In genomic region chr9:69165581-69165980, GRCh38 we compare ENCODE assay signal across 18 cellular contexts. TPM values are rescaled to one million over a fixed set of nuclear protein-coding genes. Genes with fewer than 3 reads are reported as not detected.
DNase-seq lines count a peak whose midpoint lies in the region; ATAC-seq and TF ChIP-seq lines count a peak whose summit lies in the region.
"Had no signal": no experiment of that assay in that cellular context is flagged by ENCODE, and none has a peak within 500 bp of the region (broad histone marks: within the 10 kb centered on the region; RNA-seq: fewer than 3 reads in every experiment).

No MANE protein-coding gene starts in this region.

- H3K79me1 ChIP-seq in neuronal stem cell (ENCODE audit: low read depth, low read length): no peaks in the 10 kb centered on the region

- no peak overlapping the region for H3K4ac ChIP-seq in neuronal stem cell (ENCODE audit: low read length)

- peaks cover 55% of the 10 kb centered on the region for H3K79me2 ChIP-seq in GM23338 (replicated peaks; ENCODE audit: insufficient read depth)

- no peak overlapping the region for H2BK5ac ChIP-seq in neuronal stem cell (ENCODE audit: low read length)

- peaks cover 3% of the 10 kb centered on the region; the same call in 1 of the 2 replicates for H3K9me2 ChIP-seq in GM23338 (ENCODE audit: insufficient read depth)

- peaks cover 8% of the 10 kb centered on the region; the same call in 1 of the 2 replicates for H4K20me1 ChIP-seq in GM23338 (replicated peaks; ENCODE audit: insufficient read depth)
- H4K20me1 ChIP-seq: BLaER1 treated with 17β-estradiol and CSF1 and Interleukin-3, amounts not matched to agents 10 nM and 100 nM had no signal

- peaks cover 9% of the 10 kb centered on the region for H3K36me3 Mint-ChIP-seq in GM23338 (ENCODE audit: low read depth)

- H3K4me3 ChIP-seq in GM23338: no peak overlapping the region
- no peak overlapping the region for H3K4me3 ChIP-seq in neuronal stem cell (ENCODE audit: low read length in 2 of 2)
- no peak overlapping the region for H3K4me3 ChIP-seq in upper lobe of right lung
- H3K4me3 ChIP-seq in ovary: no peak overlapping the region
- H3K4me3 ChIP-seq: BLaER1 treated with 17β-estradiol and CSF1 and Interleukin-3, amounts not matched to agents 10 nM and 100 nM; GM12878; K562 had no signal

- H3K4me1 ChIP-seq in GM23338 (ENCODE audit: insufficient read depth) (peaks cover 28% of the 10 kb centered on the region), neuronal stem cell (ENCODE audit: control insufficient read depth in 2 of 2, insufficient read depth in 1 of 2, low read depth in 1 of 2, low read length in 2 of 2) (peaks cover 0 to 3% of the 10 kb centered on the region in 2 donors), upper lobe of right lung (peaks cover 8% of the 10 kb centered on the region), ovary (ENCODE audit: insufficient read depth) (no peaks in the 10 kb centered on the region)

- CTCF ChIA-PET in RWPE1 (lab: Yijun Ruan, JAX): no interaction called here

- H4K8ac ChIP-seq in neuronal stem cell (ENCODE audit: low read depth, low read length): no peak overlapping the region

- H3K27me3 ChIP-seq in GM23338 (ENCODE audit: insufficient read depth) (no peaks in the 10 kb centered on the region), neuronal stem cell (ENCODE audit: control insufficient read depth in 3 of 3, insufficient read depth in 3 of 3, low read depth in 1 of 3, low read length in 3 of 3) (no peaks in the 10 kb centered on the region), upper lobe of right lung (no peaks in the 10 kb centered on the region), ovary (no peaks in the 10 kb centered on the region)

- H4K91ac ChIP-seq in neuronal stem cell (ENCODE audit: low read depth, low read length, poor library complexity): no peak overlapping the region

- H3K9me3 Mint-ChIP-seq in GM23338: no peaks in the 10 kb centered on the region; the same call in 2 of the 3 replicates
- H3K9me3 Mint-ChIP-seq: CD8-positive, alpha-beta T cell had no signal

- H2BK120ac ChIP-seq in neuronal stem cell (ENCODE audit: low read depth, low read length): no peak overlapping the region

- TF ChIP-seq CTCF in GM23338 (conservative IDR thresholded peaks at IDR 0.05; ENCODE audit: low read depth in 2 of 2): no peak
- no peak for TF ChIP-seq CTCF in RWPE1 (conservative IDR thresholded peaks at IDR 0.05; ENCODE audit: low read depth)
- no peak for TF ChIP-seq CTCF in upper lobe of right lung (IDR thresholded peaks at IDR 0.05)
- no peak for TF ChIP-seq CTCF in ovary (IDR thresholded peaks at IDR 0.05)

- intact Hi-C loops in upper lobe of right lung (cut with DNase I) (no loop called here), ovary (cut with DNase I) (no loop called here)

- DNase-seq in GM23338 (ENCODE audit: low spot score) (no peak), RWPE1 (ENCODE audit: low spot score) (no peak), neuronal stem cell (ENCODE audit: low spot score) (no peak), upper lobe of right lung (no peak), ovary (no peak)
- DNase-seq: CD8-positive, alpha-beta T cell; DMS 273 treated with DMSO at 0.1 percent for 48 hours; DMS53; DND-41; EL; HCEC 1CT; IMR-90 had no signal

- H3K36me3 ChIP-seq in GM23338 (ENCODE audit: insufficient read depth): no peaks in the 10 kb centered on the region
- peaks cover 0 to 5% of the 10 kb centered on the region in 2 donors for H3K36me3 ChIP-seq in neuronal stem cell (replicated peaks in 1 of 2; ENCODE audit: control insufficient read depth in 2 of 2, insufficient read depth in 2 of 2, low read length in 2 of 2)
- no peaks in the 10 kb centered on the region for H3K36me3 ChIP-seq in upper lobe of right lung
- no peaks in the 10 kb centered on the region for H3K36me3 ChIP-seq in ovary

- 0 out of 2 replicates have a peak, but pooled peaks cover 6% of the 10 kb centered on the region for H3F3A ChIP-seq in GM23338 (replicated peaks; ENCODE audit: low read depth)

- H3K4me3 Mint-ChIP-seq in GM23338: no peak overlapping the region
- H3K4me3 Mint-ChIP-seq: B cell; CD8-positive, alpha-beta T cell had no signal

- H3K18ac ChIP-seq in neuronal stem cell (ENCODE audit: low read length): peak overlapping the region; percentile 76

- H2AFZ ChIP-seq in GM23338 (no peak overlapping the region), neuronal stem cell (ENCODE audit: low read length) (no peak overlapping the region)

- no peak overlapping the region for H3K4me2 ChIP-seq in GM23338
- no peak overlapping the region for H3K4me2 ChIP-seq in neuronal stem cell (ENCODE audit: insufficient read depth, low read length, poor library complexity, severe bottlenecking)
- H3K4me2 ChIP-seq: BLaER1 treated with 17β-estradiol and CSF1 and Interleukin-3, amounts not matched to agents 10 nM and 100 nM had no signal

- peak overlapping the region; percentile 82 for H3K14ac ChIP-seq in neuronal stem cell (ENCODE audit: low read length)

- POLR2A ChIA-PET in RWPE1 (lab: Yijun Ruan, JAX; ENCODE audit: low non-redundant PET): no interaction called here

- H3K27me3 Mint-ChIP-seq in GM23338 (ENCODE audit: insufficient read depth, low read depth, poor library complexity): no peaks in the 10 kb centered on the region

- H3K23ac ChIP-seq in neuronal stem cell (ENCODE audit: low read depth, low read length, poor library complexity): no peak overlapping the region

- no peak overlapping the region for H2BK12ac ChIP-seq in neuronal stem cell (ENCODE audit: low read length)

- no CpG with 5 or more reads among the region's 6 CpGs for WGBS in neuronal stem cell (ENCODE audit: extremely low coverage in 2 of 2, insufficient read length in 2 of 2, insufficient replicate concordance in 1 of 2), 2 donors
- 93 to 96% (median 94%) methylated on average over 6 of the region's 6 CpGs for WGBS in ovary, 3 donors

- peaks cover 27% of the 10 kb centered on the region for H3K4me1 Mint-ChIP-seq in GM23338

- H3K9ac ChIP-seq in neuronal stem cell (ENCODE audit: low read depth, low read length, poor library complexity): no peak overlapping the region
- H3K9ac ChIP-seq: BLaER1 treated with 17β-estradiol and CSF1 and Interleukin-3, amounts not matched to agents 10 nM and 100 nM had no signal

- no peak overlapping the region for H2BK15ac ChIP-seq in neuronal stem cell (ENCODE audit: low read length)

- no peak for TF ChIP-seq POLR2A in ovary (IDR thresholded peaks at IDR 0.05)

- peak overlapping the region; percentile 75 for H2AK5ac ChIP-seq in neuronal stem cell (ENCODE audit: low read depth, low read length)

- no peak for ATAC-seq in GM23338
- peak; percentile 45 for ATAC-seq in upper lobe of right lung
- no peak for ATAC-seq in GM21367 (IDR thresholded peaks at IDR 0.05; ENCODE audit: unreplicated experiment)
- ATAC-seq: CD8-positive, alpha-beta T cell; GM12878; K562 had no signal

- H3K27ac ChIP-seq in GM23338 (ENCODE audit: low read depth) (peak overlapping the region; percentile 66), RWPE1 (peak overlapping the region; percentile 19; the same call in 1 of the 2 replicates), neuronal stem cell (replicated peaks; ENCODE audit: low read length) (no peak overlapping the region), upper lobe of right lung (no peak overlapping the region), ovary (no peak overlapping the region)
- H3K27ac ChIP-seq: BLaER1 treated with 17β-estradiol and CSF1 and Interleukin-3, amounts not matched to agents 10 nM and 100 nM; HL-60 had no signal

- H3K27ac Mint-ChIP-seq in GM23338: no peak overlapping the region
- H3K27ac Mint-ChIP-seq: B cell; CD8-positive, alpha-beta T cell had no signal

- TF ChIP-seq EP300 in ovary (IDR thresholded peaks at IDR 0.05): no peak

- H3K9me3 ChIP-seq in neuronal stem cell (replicated peaks in 1 of 2; ENCODE audit: control insufficient read depth in 2 of 2, insufficient read depth in 1 of 2, low read depth in 1 of 2, low read length in 2 of 2): peaks cover 2 to 4% of the 10 kb centered on the region in 2 donors
- no peaks in the 10 kb centered on the region for H3K9me3 ChIP-seq in upper lobe of right lung
- H3K9me3 ChIP-seq in ovary: no peaks in the 10 kb centered on the region

TF ChIP-seq in GM23338, 12 proteins besides CTCF, POLR2A, EP300 and RAD21 (continues in another document):
- TF ChIP-seq ZNF114 (CRISPR knock-in tag; IDR thresholded peaks at IDR 0.05) (no peak), NANOG (IDR thresholded peaks at IDR 0.05; ENCODE audit: borderline replicate concordance) (no peak), EZH2phosphoT487 (IDR thresholded peaks at IDR 0.05; ENCODE audit: unreplicated experiment) (no peak)

RNA-seq across cellular contexts. Expression of gene TJP2, which starts 8.5 kb away (rescaled TPM):
- total RNA-seq in GM23338 (2014; rRNA removed; shearing (Covaris generic)): 176 and 234 TPM in 2 replicates
- polyA plus RNA-seq in GM23338 (2016; fragmentation: Nextera tagmentation; extraction: Ambion mirVana) (34.9 and 37.6 TPM in 2 replicates), ovary (10 to 100 TPM; 47.7 to 51.3 TPM)
- polyA plus RNA-seq in neuronal stem cell (2013, experiment 1 of 2): 27.2 TPM
- 28.1 TPM for polyA plus RNA-seq in neuronal stem cell (2013, experiment 2 of 2)
- total RNA-seq in upper lobe of right lung (131 TPM), ovary (100 to 1,000 TPM in 3 of 7 donors, 10 to 100 TPM in 4; 40.5 to 143 (median 71.7) TPM)

Comparison
In these comparisons a context has a peak if more than half of its experiments do, and no peak if none do; other contexts are left out.
1. H3K27ac ChIP-seq: peak in GM23338 (single experiment) and RWPE1 (single experiment); none in neuronal stem cell (single experiment), upper lobe of right lung (single experiment) and ovary (0 of 2).